In the genomic region with DNA sequence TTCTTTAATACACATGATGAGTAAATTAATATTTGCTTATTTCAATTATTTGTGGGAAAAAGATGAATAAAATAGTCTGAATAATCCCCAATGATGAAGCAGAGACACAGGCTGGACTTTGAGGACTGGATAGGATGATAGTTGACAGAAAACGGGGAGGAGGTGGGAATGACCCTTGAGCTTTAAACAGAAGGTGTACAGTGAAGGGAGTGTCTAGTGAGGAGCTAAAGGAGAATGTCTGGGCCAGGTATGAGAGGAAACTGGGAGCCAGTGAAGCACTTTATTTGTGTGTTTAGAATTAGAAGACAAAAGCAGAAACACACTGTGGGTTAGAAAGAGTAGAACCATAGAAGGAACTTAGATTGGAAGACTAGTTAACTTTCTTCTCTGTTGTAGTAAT, we compare ENCODE assay signal across 17 cellular contexts.
"Had no signal": no experiment of that assay in that cellular context is flagged by ENCODE, and none has a peak within 500 bp of the region (broad histone marks: within the 10 kb centered on the region; RNA-seq: fewer than 3 reads in every experiment).

No MANE protein-coding gene starts in this region.

- H3K27me3 ChIP-seq: esophagus muscularis mucosa, foreskin keratinocyte, gastroesophageal sphincter, heart left ventricle, left lung had no signal

- H3K4me1 ChIP-seq: foreskin keratinocyte, gastroesophageal sphincter, heart left ventricle, left lung, lower lobe of right lung had no signal

- H3K9me3 ChIP-seq: esophagus muscularis mucosa, gastroesophageal sphincter, heart left ventricle, left lung, lower lobe of right lung had no signal

- DNase-seq: cortex of kidney; effector CD4-positive, alpha-beta T cell; effector memory CD4-positive, alpha-beta T cell; foreskin keratinocyte; heart left ventricle; hippocampal formation; immature natural killer cell; islet precursor cell; kidney; kidney glomerular epithelial cell; left lung; left ventricle myocardium superior; lower lobe of right lung; mesenchymal stem cell; naive thymus-derived CD4-positive, alpha-beta T cell had no signal

- H3K36me3 ChIP-seq: esophagus muscularis mucosa, gastroesophageal sphincter, heart left ventricle, left lung, lower lobe of right lung had no signal

- H3K27ac ChIP-seq: esophagus muscularis mucosa, foreskin keratinocyte, heart left ventricle, left lung, lower lobe of right lung had no signal

- ATAC-seq: foreskin keratinocyte; gastroesophageal sphincter; heart left ventricle; left ventricle myocardium superior; naive thymus-derived CD4-positive, alpha-beta T cell had no signal
